3 cellular contexts compared by ENCODE assay signal in the genomic region with DNA sequence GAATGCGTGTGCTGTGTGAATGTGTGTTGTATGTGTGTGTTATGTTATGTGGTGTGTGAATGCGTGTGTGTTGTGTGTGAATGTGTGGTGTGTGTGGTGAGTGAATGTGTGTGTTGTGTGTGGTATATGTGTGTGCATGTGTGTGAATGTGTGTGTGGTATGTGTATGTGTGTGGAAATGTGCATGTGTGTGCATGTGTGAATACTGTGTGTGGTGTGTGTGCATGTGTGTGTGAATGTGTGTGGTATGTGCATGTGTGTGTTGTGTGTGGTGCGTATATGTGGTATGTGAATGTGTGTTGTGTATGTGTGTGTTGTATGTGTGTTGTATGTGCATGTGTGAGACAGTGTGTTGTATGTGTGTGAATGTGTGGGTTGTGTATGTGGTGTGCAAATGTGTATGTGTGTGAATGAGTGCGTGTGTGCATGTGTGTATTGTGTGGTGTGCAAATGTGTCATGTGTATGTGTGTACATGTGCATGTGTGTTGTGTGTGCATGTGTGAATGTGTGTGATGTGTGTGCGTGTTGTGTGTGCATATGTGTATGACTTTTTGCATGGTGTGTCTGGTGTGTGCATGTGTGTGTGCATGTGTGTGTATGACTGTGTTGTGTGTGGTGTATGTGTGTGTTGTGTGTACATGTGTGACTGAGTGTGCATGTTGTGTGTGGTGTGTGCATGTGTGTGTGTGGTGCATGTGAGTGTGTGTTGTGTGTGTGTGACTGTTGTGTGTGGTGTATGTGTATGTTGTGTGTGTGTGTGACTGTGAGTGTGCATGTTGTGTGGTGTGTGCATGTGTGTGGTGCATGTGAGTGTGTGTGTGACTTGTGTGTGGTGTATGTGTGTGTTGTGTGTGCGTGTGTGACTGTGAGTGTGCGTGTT.
A peak's percentile ranks its signal among the peaks of the same experiment; 100 is the strongest.
TF ChIP-seq lines count a peak whose summit lies in the region.

No MANE protein-coding gene starts in this region.

TF ChIP-seq in GM12891, 5 proteins besides CTCF, POLR2A, EP300 and RAD21:
- TF ChIP-seq POLR2AphosphoS5 (IDR thresholded peaks at IDR 0.05; ENCODE audit: low read depth, low read length) (no peak), SPI1 (IDR thresholded peaks at IDR 0.05; ENCODE audit: low read depth, low read length) (no peak), POU2F2 (IDR thresholded peaks at IDR 0.05; ENCODE audit: low read depth, low read length) (no peak)

TF ChIP-seq in IMR-90, 13 proteins besides CTCF, POLR2A, EP300 and RAD21:
- TF ChIP-seq SMC3 (IDR thresholded peaks at IDR 0.05; ENCODE audit: low read depth, low read length) = no peak
- TF ChIP-seq, protein P1, sequence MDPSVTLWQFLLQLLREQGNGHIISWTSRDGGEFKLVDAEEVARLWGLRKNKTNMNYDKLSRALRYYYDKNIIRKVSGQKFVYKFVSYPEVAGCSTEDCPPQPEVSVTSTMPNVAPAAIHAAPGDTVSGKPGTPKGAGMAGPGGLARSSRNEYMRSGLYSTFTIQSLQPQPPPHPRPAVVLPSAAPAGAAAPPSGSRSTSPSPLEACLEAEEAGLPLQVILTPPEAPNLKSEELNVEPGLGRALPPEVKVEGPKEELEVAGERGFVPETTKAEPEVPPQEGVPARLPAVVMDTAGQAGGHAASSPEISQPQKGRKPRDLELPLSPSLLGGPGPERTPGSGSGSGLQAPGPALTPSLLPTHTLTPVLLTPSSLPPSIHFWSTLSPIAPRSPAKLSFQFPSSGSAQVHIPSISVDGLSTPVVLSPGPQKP (IDR thresholded peaks at IDR 0.05; ENCODE audit: borderline replicate concordance, low read depth, low read length) = no peak
- TF ChIP-seq RFX5 (IDR thresholded peaks at IDR 0.05; ENCODE audit: low read depth, low read length) = no peak
- TF ChIP-seq, protein P2, sequence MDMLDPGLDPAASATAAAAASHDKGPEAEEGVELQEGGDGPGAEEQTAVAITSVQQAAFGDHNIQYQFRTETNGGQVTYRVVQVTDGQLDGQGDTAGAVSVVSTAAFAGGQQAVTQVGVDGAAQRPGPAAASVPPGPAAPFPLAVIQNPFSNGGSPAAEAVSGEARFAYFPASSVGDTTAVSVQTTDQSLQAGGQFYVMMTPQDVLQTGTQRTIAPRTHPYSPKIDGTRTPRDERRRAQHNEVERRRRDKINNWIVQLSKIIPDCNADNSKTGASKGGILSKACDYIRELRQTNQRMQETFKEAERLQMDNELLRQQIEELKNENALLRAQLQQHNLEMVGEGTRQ (IDR thresholded peaks at IDR 0.05; ENCODE audit: low read depth, low read length) = no peak
- no peak for TF ChIP-seq RCOR1 (IDR thresholded peaks at IDR 0.05; ENCODE audit: insufficient replicate concordance, low read length)
- no peak for TF ChIP-seq CHD1 (IDR thresholded peaks at IDR 0.05; ENCODE audit: low read depth, low read length)
- no peak for TF ChIP-seq NFE2L2 (IDR thresholded peaks at IDR 0.05; ENCODE audit: low read depth, low read length)
- no peak for TF ChIP-seq FOS (IDR thresholded peaks at IDR 0.05; ENCODE audit: low read depth, low read length)
- TF ChIP-seq MAZ (IDR thresholded peaks at IDR 0.05; ENCODE audit: borderline replicate concordance, low read depth, low read length) = no peak
- no peak for TF ChIP-seq CEBPB (IDR thresholded peaks at IDR 0.05; ENCODE audit: low read depth, low read length)
- TF ChIP-seq BHLHE40 (IDR thresholded peaks at IDR 0.05; ENCODE audit: low read depth, low read length) = no peak
- no peak for TF ChIP-seq MXI1 (IDR thresholded peaks at IDR 0.05; ENCODE audit: borderline replicate concordance, low read depth, low read length)
- no peak for TF ChIP-seq MAFK (IDR thresholded peaks at IDR 0.05; ENCODE audit: low read depth, low read length)

TF ChIP-seq in endothelial cell of umbilical vein, 7 proteins besides CTCF, POLR2A, EP300 and RAD21:
- TF ChIP-seq, protein P3, sequence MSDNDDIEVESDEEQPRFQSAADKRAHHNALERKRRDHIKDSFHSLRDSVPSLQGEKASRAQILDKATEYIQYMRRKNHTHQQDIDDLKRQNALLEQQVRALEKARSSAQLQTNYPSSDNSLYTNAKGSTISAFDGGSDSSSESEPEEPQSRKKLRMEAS (IDR thresholded peaks at IDR 0.05; ENCODE audit: insufficient read depth, insufficient read length) = peak; percentile 1
- TF ChIP-seq EZH2 (IDR thresholded peaks at IDR 0.05; ENCODE audit: borderline replicate concordance, low read depth, low read length, severe bottlenecking) = no peak
